ENCODE assay signal across 8 cellular contexts in genomic region chr1:1919304-1920056, GRCh38. TPM values are rescaled to one million over a fixed set of nuclear protein-coding genes. Genes with fewer than 3 reads are reported as not detected.
DNase-seq lines count a peak whose midpoint lies in the region; ATAC-seq and TF ChIP-seq lines count a peak whose summit lies in the region.

No MANE protein-coding gene starts in this region.

- H3K27ac Mint-ChIP-seq in natural killer cell treated with Interleukin-12 subunit alpha and Interleukin-12 subunit beta and Interleukin-15 and Interleukin-18, amount 100 ng/mL, for 72 hours = no peak overlapping the region

- H3K27ac ChIP-seq in DOHH2 (ENCODE audit: low read depth, low read length) = no peak overlapping the region
- H3K27ac ChIP-seq in KMS-11 = no peak overlapping the region

- H3K4me1 Mint-ChIP-seq in natural killer cell treated with Interleukin-12 subunit alpha and Interleukin-12 subunit beta and Interleukin-15 and Interleukin-18, amount 100 ng/mL, for 72 hours (ENCODE audit: low read depth in 2 of 2) = peaks cover 0 to 3% of the 10 kb centered on the region in 2 donors

- no peaks in the 10 kb centered on the region for H3F3A ChIP-seq in DOHH2 (ENCODE audit: control insufficient read depth, insufficient read depth)

- H3K27me3 ChIP-seq in DOHH2 (ENCODE audit: control insufficient read depth, low read length) = peaks cover 12% of the 10 kb centered on the region; the same call in 1 of the 2 replicates
- H3K27me3 ChIP-seq in KMS-11 (ENCODE audit: insufficient read depth, low read depth) = peaks cover 28% of the 10 kb centered on the region

- no peak for TF ChIP-seq CTCF in DOHH2 (IDR thresholded peaks at IDR 0.05; ENCODE audit: low read depth, low read length, poor library complexity, severe bottlenecking)
- no peak for TF ChIP-seq CTCF in KMS-11 (conservative IDR thresholded peaks at IDR 0.05; ENCODE audit: low read depth, low read length)
- no peak for TF ChIP-seq CTCF in fibroblast of pulmonary artery (IDR thresholded peaks at IDR 0.05; ENCODE audit: low read length, missing control alignments)

- H3K36me3 ChIP-seq in DOHH2 (ENCODE audit: control insufficient read depth, low read length) (no peaks in the 10 kb centered on the region), KMS-11 (ENCODE audit: insufficient read depth) (no peaks in the 10 kb centered on the region)

- H3K9me2 ChIP-seq in DOHH2 (replicated peaks; ENCODE audit: control insufficient read depth, low read length) = no peaks in the 10 kb centered on the region

- H4K20me1 ChIP-seq in DOHH2 (ENCODE audit: control insufficient read depth, insufficient read depth, low read depth, low read length) (no peaks in the 10 kb centered on the region), KMS-11 (ENCODE audit: insufficient read depth) (no peaks in the 10 kb centered on the region)

- no peaks in the 10 kb centered on the region for H3K27me3 Mint-ChIP-seq in natural killer cell treated with Interleukin-12 subunit alpha and Interleukin-12 subunit beta and Interleukin-15 and Interleukin-18, amount 100 ng/mL, for 72 hours

- peak overlapping the region; percentile 64; the same call in 1 of the 2 replicates for H2AFZ ChIP-seq in KMS-11 (ENCODE audit: low read depth)

- H3K9me3 Mint-ChIP-seq in natural killer cell treated with Interleukin-12 subunit alpha and Interleukin-12 subunit beta and Interleukin-15 and Interleukin-18, amount 100 ng/mL, for 72 hours = no peaks in the 10 kb centered on the region

- H3K4me2 ChIP-seq in DOHH2 (ENCODE audit: low read length) (peak overlapping the region; percentile 83), KMS-11 (peak overlapping the region; percentile 64)

- H3K4me3 ChIP-seq in DOHH2 (ENCODE audit: low read length) (peak overlapping the region; percentile 77), KMS-11 (IDR thresholded peaks at IDR 0.05; ENCODE audit: insufficient read depth, low read depth, low read length) (peak overlapping the region; percentile 67), fibroblast of pulmonary artery (replicated peaks; ENCODE audit: low read depth, low read length) (peak overlapping the region; percentile 45)

- peak overlapping the region; percentile 65; the same call in 1 of the 2 replicates for H3K9ac ChIP-seq in KMS-11

- peak overlapping the region; percentile 63 for H3K4me3 Mint-ChIP-seq in natural killer cell treated with Interleukin-12 subunit alpha and Interleukin-12 subunit beta and Interleukin-15 and Interleukin-18, amount 100 ng/mL, for 72 hours

- peak; percentile 78 for ATAC-seq in GM21825 (IDR thresholded peaks at IDR 0.05; ENCODE audit: unreplicated experiment)
- peak; percentile 94 to 96 for ATAC-seq in natural killer cell treated with Interleukin-12 subunit alpha and Interleukin-12 subunit beta and Interleukin-15 and Interleukin-18, amount 100 ng/mL, for 72 hours

- no peaks in the 10 kb centered on the region for H3K36me3 Mint-ChIP-seq in natural killer cell treated with Interleukin-12 subunit alpha and Interleukin-12 subunit beta and Interleukin-15 and Interleukin-18, amount 100 ng/mL, for 72 hours

- DNase-seq in RPMI7951 (ENCODE audit: low read depth) (peak; percentile 93), fibroblast of pulmonary artery (ENCODE audit: low read depth) (peak; percentile 97)
- peak; percentile 98 to 99 for DNase-seq in activated T-helper 1 cell treated with anti-CD3 and anti-CD28 coated beads, Interleukin-2, amount 50 U/mL, for 16 hours (ENCODE audit: low read depth in 1 of 2, low spot score in 1 of 2)
- DNase-seq in natural killer cell treated with Interleukin-12 subunit alpha and Interleukin-12 subunit beta and Interleukin-15 and Interleukin-18, amount 100 ng/mL, for 72 hours (ENCODE audit: low spot score) = peak; percentile 99
- DNase-seq in stimulated activated naive CD4-positive, alpha-beta T cell (lab: John Stamatoyannopoulos, UW) = peak; percentile 99 to 100 (median 100)

- H3K9me3 ChIP-seq in DOHH2 (ENCODE audit: control insufficient read depth, insufficient read depth, low read length) = no peaks in the 10 kb centered on the region

- peaks cover 14% of the 10 kb centered on the region for H3K4me1 ChIP-seq in DOHH2 (ENCODE audit: control insufficient read depth, low read length)
- peaks cover 8% of the 10 kb centered on the region for H3K4me1 ChIP-seq in KMS-11 (ENCODE audit: low read depth, poor library complexity, severe bottlenecking)

- H3K79me2 ChIP-seq in DOHH2 (ENCODE audit: control insufficient read depth, low read length) = no peaks in the 10 kb centered on the region
- H3K79me2 ChIP-seq in KMS-11 (ENCODE audit: insufficient read depth, low read depth) = no peaks in the 10 kb centered on the region

RNA-seq across cellular contexts. Expression of gene TMEM52, which starts 0.4 kb away (rescaled TPM):
- total RNA-seq in RPMI7951 (2014; rRNA removed; shearing (Covaris generic)) = 0.39 and 0.48 TPM in 2 replicates
- under 1 TPM in 1 of 2 donors, not detected in 1; 0.43 TPM for total RNA-seq in natural killer cell treated with Interleukin-12 subunit alpha and Interleukin-12 subunit beta and Interleukin-15 and Interleukin-18, amount 100 ng/mL, for 72 hours

RNA-seq across cellular contexts. Expression of gene CALML6, which starts 4.4 kb away (rescaled TPM):
- not detected in 2 replicates for total RNA-seq in RPMI7951 (2014; rRNA removed; shearing (Covaris generic))
- total RNA-seq in natural killer cell treated with Interleukin-12 subunit alpha and Interleukin-12 subunit beta and Interleukin-15 and Interleukin-18, amount 100 ng/mL, for 72 hours = 1 to 10 TPM in 1 of 2 donors, under 1 TPM in 1; 1.00 to 1.2 TPM

RNA-seq across cellular contexts. Expression of gene GNB1, which starts 28.6 kb away (rescaled TPM):
- 87.6 and 97.9 TPM in 2 replicates for total RNA-seq in RPMI7951 (2014; rRNA removed; shearing (Covaris generic))
- 100 to 1,000 TPM; 361 to 446 TPM for total RNA-seq in natural killer cell treated with Interleukin-12 subunit alpha and Interleukin-12 subunit beta and Interleukin-15 and Interleukin-18, amount 100 ng/mL, for 72 hours
